Comparison of ENCODE assay signal across 8 cellular contexts in genomic region chr12:27305673-27306504, GRCh38. TPM values are rescaled to one million over a fixed set of nuclear protein-coding genes. Genes with fewer than 3 reads are reported as not detected.
DNase-seq lines count a peak whose midpoint lies in the region; ATAC-seq and TF ChIP-seq lines count a peak whose summit lies in the region.

No MANE protein-coding gene starts in this region.

- no peak overlapping the region for H3K4me3 ChIP-seq in CD4-positive, alpha-beta memory T cell (ENCODE audit: low read length in 2 of 2)
- H3K4me3 ChIP-seq in fibroblast of mammary gland (ENCODE audit: control insufficient read depth, low read depth, low read length): no peak overlapping the region
- H3K4me3 ChIP-seq in rectal smooth muscle tissue (ENCODE audit: low read length): no peak overlapping the region

- H3K4me1 ChIP-seq in CD4-positive, alpha-beta memory T cell (ENCODE audit: insufficient read depth, low read length): no peaks in the 10 kb centered on the region
- H3K4me1 ChIP-seq in rectal smooth muscle tissue (ENCODE audit: control insufficient read depth, insufficient read depth, low read length): peaks cover 6% of the 10 kb centered on the region

- TF ChIP-seq CTCF in LNCAP (IDR thresholded peaks at IDR 0.05) (peak; percentile 57), fibroblast of mammary gland (conservative IDR thresholded peaks at IDR 0.05; ENCODE audit: control insufficient read depth, insufficient read depth, low read depth, low read length) (peak; percentile 46)

- H3K36me3 Mint-ChIP-seq in CD4-positive, alpha-beta memory T cell: peaks cover 14 to 22% of the 10 kb centered on the region in 2 donors

- no peaks in the 10 kb centered on the region for H3K27me3 Mint-ChIP-seq in CD4-positive, alpha-beta memory T cell

- H3K27ac ChIP-seq in CD4-positive, alpha-beta memory T cell (ENCODE audit: low read depth, low read length): no peak overlapping the region
- peak overlapping the region; percentile 40 for H3K27ac ChIP-seq in rectal smooth muscle tissue (ENCODE audit: low read depth, low read length)

- H3K27ac Mint-ChIP-seq in CD4-positive, alpha-beta memory T cell: peak overlapping the region in 4 of 7 donors; percentile 29 to 35 (median 32)

- H3K36me3 ChIP-seq in CD4-positive, alpha-beta memory T cell (ENCODE audit: insufficient read depth, low read length): peaks cover 10% of the 10 kb centered on the region
- peaks cover 6% of the 10 kb centered on the region for H3K36me3 ChIP-seq in rectal smooth muscle tissue (ENCODE audit: control insufficient read depth, insufficient read depth, low read length)

- POLR2A ChIA-PET in CD4-positive, alpha-beta memory T cell (lab: Charles Lee; ENCODE audit: partially characterized antibody): interaction anchor here (0.8 to 1.6 kb wide), 2 partner anchors 290 to 448 kb away, joined by 3 to 6 read pairs; no protein-coding TSS in a partner anchor

- peak in 4 of 5 donors; percentile 28 to 42 (median 36) for DNase-seq in CD4-positive, alpha-beta memory T cell
- DNase-seq in SHP77 treated with DMSO at 0.1 percent for 48 hours (lab: John Stamatoyannopoulos, UW): peak; percentile 34
- DNase-seq in fibroblast of mammary gland (ENCODE audit: low read depth): peak; percentile 72
- DNase-seq in GDM1 (lab: John Stamatoyannopoulos, UW): no peak

- peaks cover 0 to 1% (median 0%) of the 10 kb centered on the region in 8 donors for H3K9me3 Mint-ChIP-seq in CD4-positive, alpha-beta memory T cell

- H3K9ac ChIP-seq in rectal smooth muscle tissue (ENCODE audit: low read length): no peak overlapping the region

- H3K27me3 ChIP-seq in CD4-positive, alpha-beta memory T cell (ENCODE audit: insufficient read depth, low read length): no peaks in the 10 kb centered on the region
- H3K27me3 ChIP-seq in rectal smooth muscle tissue (ENCODE audit: control insufficient read depth, insufficient read depth, low read length): no peaks in the 10 kb centered on the region

- no peaks in the 10 kb centered on the region for H3K4me1 Mint-ChIP-seq in CD4-positive, alpha-beta memory T cell

- ATAC-seq in HG03045 (IDR thresholded peaks at IDR 0.05; ENCODE audit: unreplicated experiment) (no peak), HG02678 (IDR thresholded peaks at IDR 0.05; ENCODE audit: unreplicated experiment) (no peak)

- CTCF ChIA-PET in CD4-positive, alpha-beta memory T cell (lab: Charles Lee; ENCODE audit: partially characterized antibody): interaction anchor here (0.5 to 8.4 kb wide), 34 partner anchors 9 to 1425 kb away, joined by 3 to 84 read pairs (median 4); partner anchors contain the start of genes BMAL2, ITPR2, MED21 and STK38L

- intact Hi-C loops in CD4-positive, alpha-beta memory T cell (cut with micrococcal nuclease): loop anchor here (1.0 to 10.0 kb wide), 5 partner anchors 61 to 1209 kb away; partner anchors contain the start of gene STK38L

- H3K9me3 ChIP-seq in CD4-positive, alpha-beta memory T cell (ENCODE audit: control insufficient read depth in 1 of 2, low read length in 2 of 2): no peaks in the 10 kb centered on the region

- H3K4me3 Mint-ChIP-seq in CD4-positive, alpha-beta memory T cell: no peak overlapping the region

RNA-seq across cellular contexts. Expression of gene BMAL2, which starts 26.7 kb away (rescaled TPM):
- total RNA-seq in CD4-positive, alpha-beta memory T cell: under 1 TPM; 0.17 to 0.32 TPM
- polyA plus RNA-seq in CD4-positive, alpha-beta memory T cell: under 1 TPM in 1 of 2 donors, not detected in 1; 0.20 TPM
